In genomic region chr13:46738055-46738454, GRCh38 we compare ENCODE assay signal across 25 cellular contexts.
"Had no signal": no experiment of that assay in that cellular context is flagged by ENCODE, and none has a peak within 500 bp of the region (broad histone marks: within the 10 kb centered on the region; RNA-seq: fewer than 3 reads in every experiment).

No MANE protein-coding gene starts in this region.

- H3K4me2 ChIP-seq: smooth muscle cell had no signal

- H3K27me3 ChIP-seq: cardiac muscle cell, sigmoid colon, stomach, suprapubic skin, tibial nerve had no signal

- H3K4me1 ChIP-seq: lower lobe of right lung, sigmoid colon, stomach, suprapubic skin, tibial nerve had no signal

- FAIRE-seq: urothelium cell line had no signal

- ATAC-seq: left lobe of liver; lower lobe of right lung; stimulated activated memory B cell treated with anti-CD40 and anti-IgM and Interleukin-4, amounts not matched to agents 10 μg/mL and 1 μg/mL and 100 μg/mL, for 72 hours had no signal

- DNase-seq: activated CD4-positive, alpha-beta memory T cell treated with anti-CD3 and anti-CD28 coated beads for 36 hours; activated CD4-positive, alpha-beta T cell treated with anti-CD3 and anti-CD28 coated beads for 48 hours; activated CD4-positive, CD25-positive, alpha-beta regulatory T cell; activated naive CD4-positive, alpha-beta T cell treated with anti-CD3 and anti-CD28 coated beads for 36 hours; activated naive CD8-positive, alpha-beta T cell treated with anti-CD3 and anti-CD28 coated beads, Interleukin-2, amount 10 ng/mL, durations not matched to agents 7 days and 5 days; activated T-cell treated with anti-CD3 and anti-CD28 coated beads, Interleukin-2, amount 50 U/mL, for 48 hours; amygdala; effector CD4-positive, alpha-beta T cell; erythroblast; lower lobe of right lung; mesendoderm; naive B cell; occipital lobe; posterior cingulate gyrus; sigmoid colon; stimulated activated CD4-positive, alpha-beta T cell treated with anti-CD3 and anti-CD28 coated beads, Interleukin-15, amount 100 ng/mL, for 24 hours; stomach; T-helper 9 cell had no signal

- H3K4me3 ChIP-seq: cardiac muscle cell, lower lobe of right lung, sigmoid colon, smooth muscle cell, stomach, suprapubic skin, tibial nerve had no signal

- H3K27ac ChIP-seq: cardiac muscle cell, lower lobe of right lung, sigmoid colon, stomach, suprapubic skin, tibial nerve had no signal

- H3K9me3 ChIP-seq: lower lobe of right lung, sigmoid colon, stomach, suprapubic skin, tibial nerve had no signal
